12 cellular contexts compared by ENCODE assay signal in genomic region chr15:56871180-56871579, GRCh38. TPM values are rescaled to one million over a fixed set of nuclear protein-coding genes. Genes with fewer than 3 reads are reported as not detected.
DNase-seq lines count a peak whose midpoint lies in the region; ATAC-seq and TF ChIP-seq lines count a peak whose summit lies in the region.
"Had no signal": no experiment of that assay in that cellular context is flagged by ENCODE, and none has a peak within 500 bp of the region (broad histone marks: within the 10 kb centered on the region; RNA-seq: fewer than 3 reads in every experiment).

No MANE protein-coding gene starts in this region.

- no peaks in the 10 kb centered on the region for H3K27me3 Mint-ChIP-seq in activated CD8-positive, alpha-beta T cell treated with anti-CD3 and anti-CD28 coated beads for 36 hours
- H3K27me3 Mint-ChIP-seq: activated T-helper 17 cell treated with anti-CD3 and anti-CD28 coated beads, Interleukin-2, amount 50 U/mL, for 72 hours; memory B cell; stimulated activated memory B cell treated with anti-CD40 and anti-IgM and Interleukin-4, amounts not matched to agents 10 μg/mL and 1 μg/mL and 100 μg/mL, for 72 hours had no signal

- CTCF ChIA-PET in activated CD8-positive, alpha-beta T cell treated with anti-CD3 and anti-CD28 coated beads for 36 hours (lab: Charles Lee) = interaction anchor here (0.7 to 6.5 kb wide), 5 partner anchors 37 to 435 kb away, joined by 3 to 46 read pairs (median 3); no protein-coding TSS in a partner anchor
- CTCF ChIA-PET in GM10248 (lab: Yijun Ruan, JAX) = interaction anchor here (1.1 to 9.3 kb wide), 5 partner anchors 12 to 382 kb away, joined by 3 to 70 read pairs (median 3); no protein-coding TSS in a partner anchor

- no peaks in the 10 kb centered on the region for H3K9me3 Mint-ChIP-seq in activated CD8-positive, alpha-beta T cell treated with anti-CD3 and anti-CD28 coated beads for 36 hours
- H3K9me3 Mint-ChIP-seq: activated T-helper 17 cell treated with anti-CD3 and anti-CD28 coated beads, Interleukin-2, amount 50 U/mL, for 72 hours; memory B cell; stimulated activated memory B cell treated with anti-CD40 and anti-IgM and Interleukin-4, amounts not matched to agents 10 μg/mL and 1 μg/mL and 100 μg/mL, for 72 hours had no signal

- ATAC-seq in SK-N-SH treated with all-trans-retinoic acid at 6 μM for 48 hours = peak; percentile 90
- ATAC-seq in activated CD8-positive, alpha-beta T cell treated with anti-CD3 and anti-CD28 coated beads for 36 hours = no peak
- no peak for ATAC-seq in HG03354 (IDR thresholded peaks at IDR 0.05; ENCODE audit: poor library complexity, severe bottlenecking, unreplicated experiment)
- ATAC-seq: activated T-helper 17 cell treated with anti-CD3 and anti-CD28 coated beads, Interleukin-2, amount 50 U/mL, for 72 hours; stimulated activated memory B cell treated with anti-CD40 and anti-IgM and Interleukin-4, amounts not matched to agents 10 μg/mL and 1 μg/mL and 100 μg/mL, for 72 hours had no signal

- peak; percentile 91 for DNase-seq in ELR (ENCODE audit: low read depth)
- DNase-seq in fibroblast of the conjunctiva (ENCODE audit: low read depth) = peak; percentile 49
- DNase-seq in renal cortical epithelial cell (ENCODE audit: low read depth) = peak; percentile 93
- DNase-seq in activated CD8-positive, alpha-beta T cell treated with anti-CD3 and anti-CD28 coated beads for 36 hours = no peak
- no peak for DNase-seq in GM10248 (ENCODE audit: extremely low spot score)
- DNase-seq in iPS-NIHi7 (ENCODE audit: extremely low spot score) = no peak
- DNase-seq: DMS 273 treated with DMSO at 0.1 percent for 48 hours had no signal

- intact Hi-C loops in activated CD8-positive, alpha-beta T cell treated with anti-CD3 and anti-CD28 coated beads for 36 hours (cut with micrococcal nuclease) = no loop called here

- H3K4me3 Mint-ChIP-seq in activated CD8-positive, alpha-beta T cell treated with anti-CD3 and anti-CD28 coated beads for 36 hours = no peak overlapping the region
- H3K4me3 Mint-ChIP-seq: activated T-helper 17 cell treated with anti-CD3 and anti-CD28 coated beads, Interleukin-2, amount 50 U/mL, for 72 hours; memory B cell; stimulated activated memory B cell treated with anti-CD40 and anti-IgM and Interleukin-4, amounts not matched to agents 10 μg/mL and 1 μg/mL and 100 μg/mL, for 72 hours had no signal

- no peaks in the 10 kb centered on the region for H3K36me3 Mint-ChIP-seq in activated CD8-positive, alpha-beta T cell treated with anti-CD3 and anti-CD28 coated beads for 36 hours (ENCODE audit: low read depth)
- H3K36me3 Mint-ChIP-seq: memory B cell; stimulated activated memory B cell treated with anti-CD40 and anti-IgM and Interleukin-4, amounts not matched to agents 10 μg/mL and 1 μg/mL and 100 μg/mL, for 72 hours had no signal

- POLR2A ChIA-PET in activated CD8-positive, alpha-beta T cell treated with anti-CD3 and anti-CD28 coated beads for 36 hours (lab: Charles Lee) = interaction anchor here (0.8 kb wide), 1 partner anchor 48 kb away, joined by 3 read pairs; the partner anchor contains the start of gene TCF12
- POLR2A ChIA-PET in GM10248 (lab: Yijun Ruan, JAX) = no interaction called here

- TF ChIP-seq CTCF in activated CD8-positive, alpha-beta T cell treated with anti-CD3 and anti-CD28 coated beads for 36 hours (IDR thresholded peaks at IDR 0.05) = no peak
- TF ChIP-seq CTCF in GM10248 (IDR thresholded peaks at IDR 0.05; ENCODE audit: control extremely low read depth, extremely low read depth, low read depth, missing control alignments) = no peak

- H3K4me1 Mint-ChIP-seq in activated CD8-positive, alpha-beta T cell treated with anti-CD3 and anti-CD28 coated beads for 36 hours (ENCODE audit: low read depth) = no peaks in the 10 kb centered on the region
- H3K4me1 Mint-ChIP-seq: activated T-helper 17 cell treated with anti-CD3 and anti-CD28 coated beads, Interleukin-2, amount 50 U/mL, for 72 hours; memory B cell; stimulated activated memory B cell treated with anti-CD40 and anti-IgM and Interleukin-4, amounts not matched to agents 10 μg/mL and 1 μg/mL and 100 μg/mL, for 72 hours had no signal

- H3K27ac Mint-ChIP-seq in activated CD8-positive, alpha-beta T cell treated with anti-CD3 and anti-CD28 coated beads for 36 hours = no peak overlapping the region
- H3K27ac Mint-ChIP-seq: activated T-helper 17 cell treated with anti-CD3 and anti-CD28 coated beads, Interleukin-2, amount 50 U/mL, for 72 hours; memory B cell; stimulated activated memory B cell treated with anti-CD40 and anti-IgM and Interleukin-4, amounts not matched to agents 10 μg/mL and 1 μg/mL and 100 μg/mL, for 72 hours had no signal

TF ChIP-seq in SK-N-SH treated with all-trans-retinoic acid at 6 μM for 48 hours, 23 proteins besides CTCF, POLR2A, EP300 and RAD21:
- TF ChIP-seq ESRRG (CRISPR knock-in tag; IDR thresholded peaks at IDR 0.05) (no peak), POU6F1 (CRISPR knock-in tag; IDR thresholded peaks at IDR 0.05; ENCODE audit: borderline replicate concordance, low read depth) (no peak), ZC3H10 (CRISPR knock-in tag; IDR thresholded peaks at IDR 0.05) (no peak), CSDC2 (CRISPR knock-in tag; IDR thresholded peaks at IDR 0.05) (no peak), ZFP30 (CRISPR knock-in tag; IDR thresholded peaks at IDR 0.05) (no peak), ARNTL (CRISPR knock-in tag; IDR thresholded peaks at IDR 0.05; ENCODE audit: borderline replicate concordance, low read depth) (no peak), CSRNP3 (CRISPR knock-in tag; IDR thresholded peaks at IDR 0.05) (no peak), TCF4 (CRISPR knock-in tag; IDR thresholded peaks at IDR 0.05; ENCODE audit: borderline replicate concordance) (no peak), ZNF70 (CRISPR knock-in tag; IDR thresholded peaks at IDR 0.05) (no peak), PPARA (CRISPR knock-in tag; IDR thresholded peaks at IDR 0.05; ENCODE audit: borderline replicate concordance) (no peak), TOX (CRISPR knock-in tag; IDR thresholded peaks at IDR 0.05; ENCODE audit: borderline replicate concordance) (no peak), ISL1 (CRISPR knock-in tag; IDR thresholded peaks at IDR 0.05) (no peak)

RNA-seq across cellular contexts. Expression of gene TCF12, which starts 47.3 kb away (rescaled TPM):
- total RNA-seq in renal cortical epithelial cell = 34.7 and 87.6 TPM in 2 replicates
- total RNA-seq in activated CD8-positive, alpha-beta T cell treated with anti-CD3 and anti-CD28 coated beads for 36 hours = 10 to 100 TPM; 60.5 to 67.4 TPM

Comparison
In these comparisons a context has a peak if more than half of its experiments do, and no peak if none do; other contexts are left out.
1. DNase-seq: peak in ELR (single experiment), fibroblast of the conjunctiva (single experiment) and renal cortical epithelial cell (single experiment); none in activated CD8-positive, alpha-beta T cell treated with anti-CD3 and anti-CD28 coated beads for 36 hours (single experiment), GM10248 (single experiment) and iPS-NIHi7 (single experiment).